20 cellular contexts compared by ENCODE assay signal in the genomic region with DNA sequence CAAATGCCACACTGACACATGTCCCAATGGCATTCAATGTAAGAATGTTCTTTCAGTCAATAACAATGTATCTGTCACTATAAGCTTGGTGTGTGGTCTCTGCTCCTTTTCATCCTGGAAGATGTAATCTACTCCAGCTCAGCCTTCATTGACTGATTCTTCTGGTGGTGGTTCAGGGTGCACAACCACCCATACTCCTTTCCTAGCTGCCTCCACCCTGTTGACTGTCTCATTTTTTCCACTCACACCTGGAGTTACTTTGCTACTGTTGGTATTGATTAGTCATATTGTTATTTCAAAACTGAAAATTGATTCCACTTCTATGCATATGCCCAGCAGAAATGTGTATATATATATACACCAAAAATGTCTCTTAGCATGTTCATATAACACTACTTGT.
"Had no signal": no experiment of that assay in that cellular context is flagged by ENCODE, and none has a peak within 500 bp of the region (broad histone marks: within the 10 kb centered on the region; RNA-seq: fewer than 3 reads in every experiment).

No MANE protein-coding gene starts in this region.

- H3K27me3 ChIP-seq: gastroesophageal sphincter, neural progenitor cell, right lobe of liver, suprapubic skin had no signal

- H3K4me3 ChIP-seq: gastroesophageal sphincter, neural progenitor cell, right lobe of liver, SK-N-MC, skin epidermis, suprapubic skin, tibial nerve had no signal

- H3K27ac ChIP-seq: gastroesophageal sphincter, neural progenitor cell, right lobe of liver, SK-N-MC, skin epidermis, suprapubic skin, tibial nerve had no signal

- H3K36me3 ChIP-seq: gastroesophageal sphincter, neural progenitor cell, right lobe of liver, suprapubic skin, tibial nerve had no signal

- H3K27me3 Mint-ChIP-seq: activated naive CD8-positive, alpha-beta T cell treated with anti-CD3 and anti-CD28 coated beads, Interleukin-2, amount 10 ng/mL, durations not matched to agents 7 days and 5 days; T-helper 17 cell had no signal

- H3K27ac Mint-ChIP-seq: activated naive CD8-positive, alpha-beta T cell treated with anti-CD3 and anti-CD28 coated beads, Interleukin-2, amount 10 ng/mL, durations not matched to agents 7 days and 5 days; endodermal cell; mesothelial cell of epicardium; naive thymus-derived CD8-positive, alpha-beta T cell; neural progenitor cell; T-helper 17 cell had no signal

- H3K4me3 Mint-ChIP-seq: activated naive CD8-positive, alpha-beta T cell treated with anti-CD3 and anti-CD28 coated beads, Interleukin-2, amount 10 ng/mL, durations not matched to agents 7 days and 5 days; endodermal cell; mesothelial cell of epicardium; naive thymus-derived CD8-positive, alpha-beta T cell; neural progenitor cell; T-helper 17 cell had no signal

- H3K4me1 Mint-ChIP-seq: activated naive CD8-positive, alpha-beta T cell treated with anti-CD3 and anti-CD28 coated beads, Interleukin-2, amount 10 ng/mL, durations not matched to agents 7 days and 5 days; endodermal cell; mesothelial cell of epicardium; naive thymus-derived CD8-positive, alpha-beta T cell; neural progenitor cell; T-helper 17 cell had no signal

- H2AFZ ChIP-seq: neural progenitor cell had no signal

- H3K4me2 ChIP-seq: neural progenitor cell had no signal

- DNase-seq: activated CD4-positive, alpha-beta T cell treated with anti-CD3 and anti-CD28 coated beads, Interleukin-2, amount 50 U/mL, for 4 hours; activated naive CD8-positive, alpha-beta T cell treated with anti-CD3 and anti-CD28 coated beads, Interleukin-2, amount 10 ng/mL, durations not matched to agents 7 days and 5 days; amygdala; cortex of kidney; endodermal cell; head of caudate nucleus; left ventricle myocardium superior; naive thymus-derived CD8-positive, alpha-beta T cell; posterior cingulate gyrus; right lobe of liver; stimulated activated naive CD4-positive, alpha-beta T cell treated with Interleukin-2 at 50 U/mL for 16 hours; SW 1271; T-helper 17 cell had no signal

- H3K36me3 Mint-ChIP-seq: mesothelial cell of epicardium; naive thymus-derived CD8-positive, alpha-beta T cell; neural progenitor cell had no signal

- H3K9me3 Mint-ChIP-seq: activated naive CD8-positive, alpha-beta T cell treated with anti-CD3 and anti-CD28 coated beads, Interleukin-2, amount 10 ng/mL, durations not matched to agents 7 days and 5 days; neural progenitor cell had no signal

- H3K4me1 ChIP-seq: gastroesophageal sphincter, neural progenitor cell, right lobe of liver, suprapubic skin, tibial nerve had no signal

- ATAC-seq: gastroesophageal sphincter; left ventricle myocardium superior; naive thymus-derived CD8-positive, alpha-beta T cell; right lobe of liver; T-helper 17 cell had no signal

- H3K9me3 ChIP-seq: gastroesophageal sphincter, right lobe of liver, suprapubic skin, tibial nerve had no signal
